ENCODE assay signal across 21 cellular contexts in genomic region chr15:66691727-66692126, GRCh38. TPM values are rescaled to one million over a fixed set of nuclear protein-coding genes. Genes with fewer than 3 reads are reported as not detected.
DNase-seq lines count a peak whose midpoint lies in the region; ATAC-seq and TF ChIP-seq lines count a peak whose summit lies in the region.
"Had no signal": no experiment of that assay in that cellular context is flagged by ENCODE, and none has a peak within 500 bp of the region (broad histone marks: within the 10 kb centered on the region; RNA-seq: fewer than 3 reads in every experiment).

No MANE protein-coding gene starts in this region.

- H3K36me3 ChIP-seq in left ventricle myocardium inferior (no peaks in the 10 kb centered on the region), upper lobe of left lung (no peaks in the 10 kb centered on the region)

- no peaks in the 10 kb centered on the region for H3K27me3 ChIP-seq in left ventricle myocardium inferior (ENCODE audit: low read depth)
- no peaks in the 10 kb centered on the region for H3K27me3 ChIP-seq in right cardiac atrium (ENCODE audit: control insufficient read depth, insufficient read depth)
- H3K27me3 ChIP-seq in upper lobe of left lung: no peaks in the 10 kb centered on the region

- TF ChIP-seq CTCF in left ventricle myocardium inferior (IDR thresholded peaks at IDR 0.05; ENCODE audit: borderline replicate concordance) (no peak), activated B cell treated with CpG ODN at 0.5 μM for 24 hours (IDR thresholded peaks at IDR 0.05) (no peak), upper lobe of left lung (IDR thresholded peaks at IDR 0.05) (no peak)

- no peak for TF ChIP-seq EP300 in upper lobe of left lung (IDR thresholded peaks at IDR 0.05)

- DNase-seq in left ventricle myocardium inferior (no peak), right cardiac atrium (no peak), activated B cell treated with CpG ODN at 0.5 μM for 24 hours (no peak), naive B cell (no peak), upper lobe of left lung (no peak), NCI-H128 (lab: John Stamatoyannopoulos, UW; ENCODE audit: unreplicated experiment) (no peak), COLO829 (ENCODE audit: low spot score) (no peak), NOMO-1 treated with DMSO at 0.1 percent for 48 hours (lab: John Stamatoyannopoulos, UW; ENCODE audit: unreplicated experiment) (no peak)
- DNase-seq: DMS79, Kasumi-1, MM.1S, NCI-H1092 treated with DMSO at 0.1 percent for 48 hours, NCI-H1694, NCI-H226, NCI-H524 treated with DMSO at 0.1 percent for 48 hours, OCI-M1, RPMI8226, SIG-M5 had no signal

- CTCF ChIA-PET in activated B cell treated with CpG ODN at 0.5 μM for 24 hours (lab: Charles Lee): interaction anchor here (1.5 kb wide), 1 partner anchor 73 kb away, joined by 3 read pairs; no protein-coding TSS in a partner anchor

- H3K9me3 ChIP-seq in left ventricle myocardium inferior (replicated peaks) (no peaks in the 10 kb centered on the region), right cardiac atrium (ENCODE audit: control insufficient read depth, low read length) (no peaks in the 10 kb centered on the region), upper lobe of left lung (no peaks in the 10 kb centered on the region)

- TF ChIP-seq POLR2A in upper lobe of left lung (IDR thresholded peaks at IDR 0.05): no peak

- no peaks in the 10 kb centered on the region for H3K36me3 Mint-ChIP-seq in activated B cell treated with CpG ODN at 0.5 μM for 24 hours (ENCODE audit: low read depth)
- no peaks in the 10 kb centered on the region for H3K36me3 Mint-ChIP-seq in naive B cell
- H3K36me3 Mint-ChIP-seq: CD4-positive, CD25-positive, alpha-beta regulatory T cell had no signal

- H3K27me3 Mint-ChIP-seq in activated B cell treated with CpG ODN at 0.5 μM for 24 hours (no peaks in the 10 kb centered on the region), naive B cell (no peaks in the 10 kb centered on the region)
- H3K27me3 Mint-ChIP-seq: CD4-positive, CD25-positive, alpha-beta regulatory T cell; IgD-negative memory B cell had no signal

- H3K9me3 Mint-ChIP-seq in activated B cell treated with CpG ODN at 0.5 μM for 24 hours (no peaks in the 10 kb centered on the region), naive B cell (peaks cover 0 to 2% (median 0%) of the 10 kb centered on the region in 7 donors)
- H3K9me3 Mint-ChIP-seq: CD4-positive, CD25-positive, alpha-beta regulatory T cell had no signal

- peak overlapping the region; percentile 66 for H3K27ac ChIP-seq in left ventricle myocardium inferior (replicated peaks)
- no peak overlapping the region for H3K27ac ChIP-seq in right cardiac atrium (ENCODE audit: low read length)
- peak overlapping the region in 3 of 4 donors; percentile 6 to 85 (median 69) for H3K27ac ChIP-seq in upper lobe of left lung

- H3K4me3 ChIP-seq in left ventricle myocardium inferior (no peak overlapping the region), right cardiac atrium (ENCODE audit: low read length) (no peak overlapping the region), upper lobe of left lung (no peak overlapping the region)

- intact Hi-C loops in left ventricle myocardium inferior (cut with micrococcal nuclease): no loop called here
- intact Hi-C loops in right cardiac atrium (cut with DNase I): no loop called here
- intact Hi-C loops in activated B cell treated with CpG ODN at 0.5 μM for 24 hours (cut with micrococcal nuclease): no loop called here

- H3K27ac Mint-ChIP-seq in activated B cell treated with CpG ODN at 0.5 μM for 24 hours (peak overlapping the region; percentile 81), naive B cell (peak overlapping the region in 5 of 6 donors; percentile 57 to 95 (median 78))

- H3K4me1 ChIP-seq in left ventricle myocardium inferior (peaks cover 17% of the 10 kb centered on the region), right cardiac atrium (ENCODE audit: control insufficient read depth, insufficient read depth, low read length) (no peaks in the 10 kb centered on the region), upper lobe of left lung (peaks cover 2 to 21% (median 12%) of the 10 kb centered on the region in 4 donors)

- no peak for ATAC-seq in right cardiac atrium
- ATAC-seq in activated B cell treated with CpG ODN at 0.5 μM for 24 hours (ENCODE audit: low read depth): no peak
- no peak for ATAC-seq in naive B cell (ENCODE audit: low read depth in 2 of 2)
- no peak for ATAC-seq in upper lobe of left lung (ENCODE audit: low FRiP score in 2 of 2)
- ATAC-seq: HCT116 had no signal

- H3K4me1 Mint-ChIP-seq in activated B cell treated with CpG ODN at 0.5 μM for 24 hours: peaks cover 33% of the 10 kb centered on the region
- peaks cover 26 to 43% (median 34%) of the 10 kb centered on the region in 3 donors for H3K4me1 Mint-ChIP-seq in naive B cell

- POLR2A ChIA-PET in activated B cell treated with CpG ODN at 0.5 μM for 24 hours (lab: Charles Lee): interaction anchor here (1.6 to 2.0 kb wide), 2 partner anchors 9 to 11 kb away, joined by 4 to 6 read pairs; no protein-coding TSS in a partner anchor

- H3K4me3 Mint-ChIP-seq in activated B cell treated with CpG ODN at 0.5 μM for 24 hours (no peak overlapping the region), naive B cell (peak overlapping the region in 2 of 8 donors; percentile 60 to 81)
- H3K4me3 Mint-ChIP-seq: CD4-positive, CD25-positive, alpha-beta regulatory T cell had no signal

RNA-seq across cellular contexts. Expression of gene SMAD6, which starts 10.3 kb away (rescaled TPM):
- total RNA-seq in left ventricle myocardium inferior: 20.3 TPM
- 10 to 100 TPM; 54.5 to 68.8 (median 63.2) TPM for total RNA-seq in right cardiac atrium
- 31.6 TPM for polyA plus RNA-seq in right cardiac atrium
- 0.04 and 0.05 TPM in 2 replicates for total RNA-seq in activated B cell treated with CpG ODN at 0.5 μM for 24 hours
- not detected for polyA plus RNA-seq in naive B cell (ENCODE audit: low read depth in 6 of 6)
- total RNA-seq in upper lobe of left lung: 100 to 1,000 TPM in 3 of 6 donors, 10 to 100 TPM in 3; 76.6 to 377 (median 102) TPM
- polyA plus RNA-seq: CD4-positive, CD25-positive, alpha-beta regulatory T cell; IgD-negative memory B cell had no signal

Comparison
In these comparisons a context has a peak if more than half of its experiments do, and no peak if none do; other contexts are left out.
1. RNA of gene SMAD6, which starts 10.3 kb away (total RNA-seq): 76.6 to 377 TPM in upper lobe of left lung, 54.5 to 68.8 TPM in right cardiac atrium and 20.3 TPM in left ventricle myocardium inferior (single experiment); 0.04 to 0.05 TPM in activated B cell treated with CpG ODN at 0.5 μM for 24 hours; every median in the first group is over 10 times any median in the second.